ENCODE assay signal across 23 cellular contexts in the genomic region with DNA sequence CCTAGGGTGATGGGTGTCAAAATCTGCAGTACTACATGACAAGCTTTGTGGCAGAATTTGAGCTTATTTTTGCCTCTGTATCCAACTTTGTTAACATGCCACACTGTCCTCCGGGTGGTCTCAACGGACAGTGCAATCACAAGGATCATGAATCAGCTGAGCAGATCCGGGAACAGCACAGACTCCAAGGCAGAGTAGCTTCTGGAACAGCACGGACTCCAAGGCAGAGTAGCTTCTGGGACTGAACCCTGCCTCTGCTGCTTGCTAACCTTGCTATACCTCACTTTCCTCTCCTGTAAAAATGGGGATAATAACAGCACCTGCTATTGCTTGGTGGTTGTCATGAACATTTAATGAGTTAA.
A peak's percentile ranks its signal among the peaks of the same experiment; 100 is the strongest.
DNase-seq lines count a peak whose midpoint lies in the region; ATAC-seq and TF ChIP-seq lines count a peak whose summit lies in the region.
"Had no signal": no experiment of that assay in that cellular context is flagged by ENCODE, and none has a peak within 500 bp of the region (broad histone marks: within the 10 kb centered on the region; RNA-seq: fewer than 3 reads in every experiment).

No MANE protein-coding gene starts in this region.

- no peaks in the 10 kb centered on the region for H3K9me3 ChIP-seq in skeletal muscle tissue (ENCODE audit: control insufficient read depth in 3 of 3, low read length in 3 of 3)
- H3K9me3 ChIP-seq: ovary, sigmoid colon had no signal

- DNase-seq in AG20443 (ENCODE audit: low spot score) (peak; percentile 33), RWPE1 (ENCODE audit: low spot score) (no peak), foreskin keratinocyte (no peak), GM10248 (ENCODE audit: extremely low spot score) (no peak), lower leg skin (ENCODE audit: low spot score in 2 of 2) (no peak), NCI-H748 treated with DMSO at 0.1 percent for 48 hours (lab: John Stamatoyannopoulos, UW) (no peak)
- DNase-seq: activated CD4-positive, alpha-beta T cell treated with anti-CD3 and anti-CD28 coated beads, Interleukin-2, amount 50 U/mL, for 1 hour; amygdala; CD4-positive, alpha-beta T cell; cerebellar nuclear complex; DMS53; effector memory CD4-positive, alpha-beta T cell; naive thymus-derived CD4-positive, alpha-beta T cell; NCI-H1048; NCI-H1930; SHP77; sigmoid colon; stimulated activated CD4-positive, alpha-beta T cell treated with anti-CD3 and anti-CD28 coated beads, Interleukin-2, amount 100 ng/mL, for 24 hours; stimulated activated naive CD4-positive, alpha-beta T cell treated with Interleukin-2 at 50 U/mL for 16 hours had no signal

- H3K4me3 ChIP-seq in skeletal muscle tissue (ENCODE audit: low read length in 3 of 3) (no peak overlapping the region), lower leg skin (ENCODE audit: low read depth, poor library complexity, severe bottlenecking) (no peak overlapping the region)
- H3K4me3 ChIP-seq: ovary, sigmoid colon had no signal

- H3K4me1 ChIP-seq in foreskin keratinocyte (peaks cover 18% of the 10 kb centered on the region), skeletal muscle tissue (ENCODE audit: control insufficient read depth in 3 of 3, insufficient read depth in 3 of 3, low read length in 3 of 3) (peaks cover 0 to 6% (median 2%) of the 10 kb centered on the region in 3 donors)

- intact Hi-C loops in lower leg skin (cut with DNase I; ENCODE audit: low total_unique reads) = no loop called here

- H3K27ac ChIP-seq in RWPE1 (peak overlapping the region; percentile 72), foreskin keratinocyte (peak overlapping the region; percentile 69), skeletal muscle tissue (ENCODE audit: low read depth, low read length) (peak overlapping the region; percentile 13)
- H3K27ac ChIP-seq: KMS-11, ovary had no signal

- WGBS in lower leg skin, 2 donors = 75 to 77% methylated on average over 4 of the region's 4 CpGs

- no peak overlapping the region for H3K9ac ChIP-seq in skeletal muscle tissue (ENCODE audit: low read depth in 1 of 3, low read length in 3 of 3)
- H3K9ac ChIP-seq: KMS-11 had no signal

- no peaks in the 10 kb centered on the region for H3K27me3 ChIP-seq in foreskin keratinocyte
- H3K27me3 ChIP-seq in skeletal muscle tissue (ENCODE audit: control insufficient read depth in 3 of 3, insufficient read depth in 3 of 3, low read length in 3 of 3) = no peaks in the 10 kb centered on the region
- H3K27me3 ChIP-seq: ovary, sigmoid colon had no signal

- H3K36me3 ChIP-seq in skeletal muscle tissue (ENCODE audit: control insufficient read depth in 3 of 3, insufficient read depth in 3 of 3, low read length in 3 of 3) = no peaks in the 10 kb centered on the region
- H3K36me3 ChIP-seq: ovary, sigmoid colon had no signal

- CTCF ChIA-PET in RWPE1 (lab: Yijun Ruan, JAX) (interaction anchor here (2.2 kb wide), 1 partner anchor 68 kb away, joined by 7 read pairs; no protein-coding TSS in a partner anchor), GM10248 (lab: Yijun Ruan, JAX) (interaction anchor here (1.3 kb wide), 1 partner anchor 13 kb away, joined by 3 read pairs; no protein-coding TSS in a partner anchor)

- POLR2A ChIA-PET in RWPE1 (lab: Yijun Ruan, JAX; ENCODE audit: low non-redundant PET) = no interaction called here
- POLR2A ChIA-PET in GM10248 (lab: Yijun Ruan, JAX) = no interaction called here

- no peak for ATAC-seq in foreskin keratinocyte
- no peak for ATAC-seq in GM19023 (IDR thresholded peaks at IDR 0.05; ENCODE audit: unreplicated experiment)
- ATAC-seq: naive thymus-derived CD4-positive, alpha-beta T cell had no signal

- no peak for TF ChIP-seq POLR2A in lower leg skin (IDR thresholded peaks at IDR 0.05)

- no peak for TF ChIP-seq CTCF in RWPE1 (conservative IDR thresholded peaks at IDR 0.05; ENCODE audit: low read depth)
- no peak for TF ChIP-seq CTCF in foreskin keratinocyte (conservative IDR thresholded peaks at IDR 0.05)
- TF ChIP-seq CTCF in GM10248 (IDR thresholded peaks at IDR 0.05; ENCODE audit: control extremely low read depth, extremely low read depth, low read depth, missing control alignments) = no peak
- no peak for TF ChIP-seq CTCF in lower leg skin (IDR thresholded peaks at IDR 0.05)

Comparison
In these comparisons a context has a peak if more than half of its experiments do, and no peak if none do; other contexts are left out.
1. H3K27ac ChIP-seq: peak in every context shown above with its lines; median percentile 72 in RWPE1; 69 in foreskin keratinocyte; 13 in skeletal muscle tissue.